8 cellular contexts compared by ENCODE assay signal in genomic region chr5:80346055-80346454, GRCh38. TPM values are rescaled to one million over a fixed set of nuclear protein-coding genes. Genes with fewer than 3 reads are reported as not detected.
DNase-seq lines count a peak whose midpoint lies in the region; ATAC-seq lines count a peak whose summit lies in the region.

No MANE protein-coding gene starts in this region.

- in situ Hi-C loops in T47D (cut with HindIII; ENCODE audit: low pct_unique_long_range_greater_than_20kb, low sequenced_read_pairs): no loop called here

- DNase-seq in COR-L47 (lab: John Stamatoyannopoulos, UW): peak; percentile 23
- peak; percentile 15 for DNase-seq in HCEC 1CT
- DNase-seq in RPMI7951 (ENCODE audit: low read depth): peak; percentile 22
- peak; percentile 23 to 71 for DNase-seq in T47D (ENCODE audit: low read depth in 1 of 2, low spot score in 1 of 2)
- peak; percentile 10 for DNase-seq in myocyte (ENCODE audit: low read depth)
- no peak for DNase-seq in hepatic stellate cell (ENCODE audit: low spot score)

- ATAC-seq in HG02623 (IDR thresholded peaks at IDR 0.05; ENCODE audit: unreplicated experiment) (no peak), GM21423 (IDR thresholded peaks at IDR 0.05; ENCODE audit: unreplicated experiment) (no peak)

RNA-seq across cellular contexts. Expression of gene SPZ1, which starts 26.3 kb away (rescaled TPM):
- not detected in 2 replicates for total RNA-seq in RPMI7951 (2014; rRNA removed; shearing (Covaris generic))
- not detected in 2 replicates for total RNA-seq in myocyte
- polyA plus RNA-seq in myocyte (2012): not detected
